Comparison of ENCODE assay signal across 8 cellular contexts in genomic region chr11:121655481-121656332, GRCh38.
DNase-seq lines count a peak whose midpoint lies in the region; ATAC-seq and TF ChIP-seq lines count a peak whose summit lies in the region.

No MANE protein-coding gene starts in this region.

- H3K4me3 Mint-ChIP-seq in CD14-positive monocyte, result peak overlapping the region; percentile 86 to 89

- H3K27me3 Mint-ChIP-seq in CD14-positive monocyte (ENCODE audit: low read depth in 3 of 3), result peaks cover 0 to 13% (median 8%) of the 10 kb centered on the region in 3 donors

- H3K27ac Mint-ChIP-seq in CD14-positive monocyte, result peak overlapping the region; percentile 7 to 58 (median 38)

- DNase-seq in CD14-positive monocyte (ENCODE audit: low spot score) (peak; percentile 66), NCI-H82 treated with DMSO at 0.1 percent for 48 hours (lab: John Stamatoyannopoulos, UW; ENCODE audit: unreplicated experiment) (peak; percentile 28), medulla oblongata (ENCODE audit: extremely low spot score) (peak; percentile 93)
- peak; percentile 25 to 36 for DNase-seq in activated CD8-positive, alpha-beta memory T cell treated with anti-CD3 and anti-CD28 coated beads for 4 hours (ENCODE audit: low read depth in 2 of 2)
- DNase-seq in effector memory CD4-positive, alpha-beta T cell, result peak; percentile 4 to 24 (median 23)
- peak; percentile 50 to 64 (median 57) for DNase-seq in stimulated activated CD4-positive, alpha-beta T cell treated with anti-CD3 and anti-CD28 coated beads, TNF-alpha, amount 100 ng/mL, for 48 hours (ENCODE audit: low read depth in 3 of 3)

- H3K4me1 Mint-ChIP-seq in CD14-positive monocyte, result peaks cover 13% of the 10 kb centered on the region

- intact Hi-C loops in CD14-positive monocyte (cut with micrococcal nuclease), result loop anchor here (1.0 to 10.0 kb wide), 5 partner anchors 449 to 852 kb away; no protein-coding TSS in a partner anchor

- H3K4me1 ChIP-seq in effector memory CD4-positive, alpha-beta T cell (ENCODE audit: control insufficient read depth, insufficient read depth, low read length, poor library complexity, severe bottlenecking), result peaks cover 15% of the 10 kb centered on the region

- peak; percentile 89 for TF ChIP-seq CTCF in CD14-positive monocyte (IDR thresholded peaks at IDR 0.05)

- no peak overlapping the region for H3K27ac ChIP-seq in effector memory CD4-positive, alpha-beta T cell (ENCODE audit: insufficient read depth, low read length, poor library complexity, severe bottlenecking)

- no peaks in the 10 kb centered on the region for H3K27me3 ChIP-seq in effector memory CD4-positive, alpha-beta T cell (replicated peaks; ENCODE audit: control insufficient read depth, insufficient read depth, low read length, poor library complexity, severe bottlenecking)

- H3K4me3 ChIP-seq in effector memory CD4-positive, alpha-beta T cell (ENCODE audit: insufficient read depth, low read depth, low read length, poor library complexity, severe bottlenecking), result peak overlapping the region; percentile 60

- peaks cover 0 to 2% (median 0%) of the 10 kb centered on the region in 7 donors for H3K9me3 Mint-ChIP-seq in CD14-positive monocyte

- ATAC-seq in GM19372 (IDR thresholded peaks at IDR 0.05; ENCODE audit: low read depth, unreplicated experiment) (peak; percentile 96), HG03520 (IDR thresholded peaks at IDR 0.05; ENCODE audit: unreplicated experiment) (peak; percentile 88)

- no peaks in the 10 kb centered on the region for H3K36me3 Mint-ChIP-seq in CD14-positive monocyte

- H3K9me3 ChIP-seq in effector memory CD4-positive, alpha-beta T cell (ENCODE audit: control insufficient read depth, low read length), result no peaks in the 10 kb centered on the region

- no peaks in the 10 kb centered on the region for H3K36me3 ChIP-seq in effector memory CD4-positive, alpha-beta T cell (ENCODE audit: control insufficient read depth, insufficient read depth, low read length)

Comparison
In these comparisons a context has a peak if more than half of its experiments do, and no peak if none do; other contexts are left out.
1. DNase-seq: peak in every context shown above with its lines; median percentile 93 in medulla oblongata; 66 in CD14-positive monocyte; 57 in stimulated activated CD4-positive, alpha-beta T cell treated with anti-CD3 and anti-CD28 coated beads, TNF-alpha, amount 100 ng/mL, for 48 hours; 30 in activated CD8-positive, alpha-beta memory T cell treated with anti-CD3 and anti-CD28 coated beads for 4 hours; 28 in NCI-H82 treated with DMSO at 0.1 percent for 48 hours; 23 in effector memory CD4-positive, alpha-beta T cell.